In the genomic region with DNA sequence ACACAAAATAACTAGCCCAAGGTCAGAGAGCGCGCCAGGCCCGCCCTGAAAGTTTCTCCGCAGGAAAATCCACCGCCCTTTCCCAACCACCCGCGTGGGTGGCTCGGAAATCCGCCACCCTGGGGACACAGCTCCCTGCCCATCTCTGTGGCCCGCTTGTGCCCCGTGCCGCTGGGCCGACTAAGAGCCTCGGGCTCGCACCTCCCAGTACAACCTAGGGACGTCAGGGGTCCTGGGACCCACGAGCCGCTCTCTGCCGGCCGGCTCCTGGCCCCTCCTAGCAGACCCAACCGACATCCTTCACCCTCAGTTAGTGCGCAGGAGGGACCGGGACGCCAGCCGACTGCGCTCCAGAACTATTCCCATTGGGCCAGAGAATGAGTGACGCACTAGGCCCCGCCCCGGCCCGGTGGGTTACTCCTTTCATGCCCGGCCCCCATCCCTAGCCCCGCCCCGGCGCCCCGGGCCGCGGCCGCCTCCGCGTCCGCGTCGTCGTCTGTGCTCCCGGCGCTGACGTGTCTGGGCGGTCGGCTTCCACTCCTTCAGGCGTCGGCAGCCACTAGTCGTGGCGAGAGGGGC, we compare ENCODE assay signal across 1 cellular context.
A peak's percentile ranks its signal among the peaks of the same experiment; 100 is the strongest.
TF ChIP-seq lines count a peak whose summit lies in the region.

No MANE protein-coding gene starts in this region.

TF ChIP-seq in K562, 482 proteins besides CTCF, POLR2A, EP300 and RAD21 (continued from another document and continues in another):
- TF ChIP-seq, protein P1, sequence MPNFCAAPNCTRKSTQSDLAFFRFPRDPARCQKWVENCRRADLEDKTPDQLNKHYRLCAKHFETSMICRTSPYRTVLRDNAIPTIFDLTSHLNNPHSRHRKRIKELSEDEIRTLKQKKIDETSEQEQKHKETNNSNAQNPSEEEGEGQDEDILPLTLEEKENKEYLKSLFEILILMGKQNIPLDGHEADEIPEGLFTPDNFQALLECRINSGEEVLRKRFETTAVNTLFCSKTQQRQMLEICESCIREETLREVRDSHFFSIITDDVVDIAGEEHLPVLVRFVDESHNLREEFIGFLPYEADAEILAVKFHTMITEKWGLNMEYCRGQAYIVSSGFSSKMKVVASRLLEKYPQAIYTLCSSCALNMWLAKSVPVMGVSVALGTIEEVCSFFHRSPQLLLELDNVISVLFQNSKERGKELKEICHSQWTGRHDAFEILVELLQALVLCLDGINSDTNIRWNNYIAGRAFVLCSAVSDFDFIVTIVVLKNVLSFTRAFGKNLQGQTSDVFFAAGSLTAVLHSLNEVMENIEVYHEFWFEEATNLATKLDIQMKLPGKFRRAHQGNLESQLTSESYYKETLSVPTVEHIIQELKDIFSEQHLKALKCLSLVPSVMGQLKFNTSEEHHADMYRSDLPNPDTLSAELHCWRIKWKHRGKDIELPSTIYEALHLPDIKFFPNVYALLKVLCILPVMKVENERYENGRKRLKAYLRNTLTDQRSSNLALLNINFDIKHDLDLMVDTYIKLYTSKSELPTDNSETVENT (CRISPR knock-in tag; IDR thresholded peaks at IDR 0.05): peak; percentile 64; the same call in 1 of the 2 replicates
- TF ChIP-seq ZC3H11A (IDR thresholded peaks at IDR 0.05; ENCODE audit: low read depth, low read length) (no peak), TAF7 (tag; IDR thresholded peaks at IDR 0.05) (peak; percentile 55; the same call in 1 of the 2 replicates), SUPT5H (IDR thresholded peaks at IDR 0.05) (no peak; the same call in none of the 2 replicates), ZNF217 (CRISPR knock-in tag; IDR thresholded peaks at IDR 0.05) (no peak), ZNF174 (CRISPR knock-in tag; IDR thresholded peaks at IDR 0.05) (no peak), KLF6 (CRISPR knock-in tag; IDR thresholded peaks at IDR 0.05; ENCODE audit: borderline replicate concordance) (no peak), CBFA2T2 (conservative IDR thresholded peaks at IDR 0.05) (no peak), KAT8 (IDR thresholded peaks at IDR 0.05; ENCODE audit: low read depth) (no peak), TARDBP (IDR thresholded peaks at IDR 0.05) (no peak), ZNF583 (CRISPR knock-in tag; IDR thresholded peaks at IDR 0.05) (0 out of 2 replicates have a peak, but pooled peaks have one; percentile 20), U2AF1 (optimal IDR thresholded peaks at IDR 0.05; ENCODE audit: low read depth, low read length) (no peak), TOE1 (IDR thresholded peaks at IDR 0.05; ENCODE audit: borderline replicate concordance) (0 out of 2 replicates have a peak, but pooled peaks have one; percentile 18), TOE1 (CRISPR knock-in tag; IDR thresholded peaks at IDR 0.05; ENCODE audit: borderline replicate concordance, low read depth) (no peak), HDGF (IDR thresholded peaks at IDR 0.05) (no peak), ZNF12 (CRISPR knock-in tag; IDR thresholded peaks at IDR 0.05) (peak; percentile 47; the same call in 1 of the 2 replicates), MXI1 (IDR thresholded peaks at IDR 0.05; ENCODE audit: low read depth, low read length) (0 out of 2 replicates have a peak, but pooled peaks have one; percentile 3), ATF1 (CRISPR knock-in tag; IDR thresholded peaks at IDR 0.05) (no peak), ATF1 (tag; IDR thresholded peaks at IDR 0.05) (peak; percentile 92), CEBPB (tag; IDR thresholded peaks at IDR 0.05) (no peak), CBX2 (IDR thresholded peaks at IDR 0.05; ENCODE audit: insufficient read depth, low read length, poor library complexity, severe bottlenecking) (no peak), ADNP (tag; IDR thresholded peaks at IDR 0.05) (no peak), CCNT2 (IDR thresholded peaks at IDR 0.05; ENCODE audit: borderline replicate concordance, extremely low read depth, insufficient read length, low read depth, low read length) (peak; percentile 88), SREBF1 (IDR thresholded peaks at IDR 0.05; ENCODE audit: borderline replicate concordance, low read depth, low read length) (no peak), SMAD1 (IDR thresholded peaks at IDR 0.05; ENCODE audit: low read depth, low read length, partially characterized antibody) (peak; percentile 12), SMAD2 (IDR thresholded peaks at IDR 0.05; ENCODE audit: low read depth, low read length) (no peak), ESRRA (IDR thresholded peaks at IDR 0.05; ENCODE audit: borderline replicate concordance, low read depth) (0 out of 2 replicates have a peak, but pooled peaks have one; percentile 78), ELF1 (tag; IDR thresholded peaks at IDR 0.05) (no peak), HMGN3 (IDR thresholded peaks at IDR 0.05; ENCODE audit: borderline replicate concordance, extremely low read depth, insufficient read length, low read depth, low read length) (peak; percentile 97), ETS2 (tag; IDR thresholded peaks at IDR 0.05; ENCODE audit: borderline replicate concordance, poor library complexity, severe bottlenecking) (no peak), ETV1 (tag; conservative IDR thresholded peaks at IDR 0.05; ENCODE audit: low read depth) (no peak), SRSF3 (IDR thresholded peaks at IDR 0.05; ENCODE audit: insufficient read depth, low read length) (no peak), JUND (IDR thresholded peaks at IDR 0.05; ENCODE audit: borderline replicate concordance, low read depth, low read length) (peak; percentile 42; the same call in 1 of the 2 replicates), JUND (tag; IDR thresholded peaks at IDR 0.05; ENCODE audit: borderline replicate concordance, low read depth, low read length) (no peak; the same call in 2 of the 3 replicates)
- TF ChIP-seq, protein P2, sequence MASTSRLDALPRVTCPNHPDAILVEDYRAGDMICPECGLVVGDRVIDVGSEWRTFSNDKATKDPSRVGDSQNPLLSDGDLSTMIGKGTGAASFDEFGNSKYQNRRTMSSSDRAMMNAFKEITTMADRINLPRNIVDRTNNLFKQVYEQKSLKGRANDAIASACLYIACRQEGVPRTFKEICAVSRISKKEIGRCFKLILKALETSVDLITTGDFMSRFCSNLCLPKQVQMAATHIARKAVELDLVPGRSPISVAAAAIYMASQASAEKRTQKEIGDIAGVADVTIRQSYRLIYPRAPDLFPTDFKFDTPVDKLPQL (IDR thresholded peaks at IDR 0.05; ENCODE audit: extremely low read depth, insufficient read length): no peak
- TF ChIP-seq, protein P3, sequence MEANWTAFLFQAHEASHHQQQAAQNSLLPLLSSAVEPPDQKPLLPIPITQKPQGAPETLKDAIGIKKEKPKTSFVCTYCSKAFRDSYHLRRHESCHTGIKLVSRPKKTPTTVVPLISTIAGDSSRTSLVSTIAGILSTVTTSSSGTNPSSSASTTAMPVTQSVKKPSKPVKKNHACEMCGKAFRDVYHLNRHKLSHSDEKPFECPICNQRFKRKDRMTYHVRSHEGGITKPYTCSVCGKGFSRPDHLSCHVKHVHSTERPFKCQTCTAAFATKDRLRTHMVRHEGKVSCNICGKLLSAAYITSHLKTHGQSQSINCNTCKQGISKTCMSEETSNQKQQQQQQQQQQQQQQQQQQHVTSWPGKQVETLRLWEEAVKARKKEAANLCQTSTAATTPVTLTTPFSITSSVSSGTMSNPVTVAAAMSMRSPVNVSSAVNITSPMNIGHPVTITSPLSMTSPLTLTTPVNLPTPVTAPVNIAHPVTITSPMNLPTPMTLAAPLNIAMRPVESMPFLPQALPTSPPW (CRISPR knock-in tag; IDR thresholded peaks at IDR 0.05): no peak
- TF ChIP-seq, protein P4, sequence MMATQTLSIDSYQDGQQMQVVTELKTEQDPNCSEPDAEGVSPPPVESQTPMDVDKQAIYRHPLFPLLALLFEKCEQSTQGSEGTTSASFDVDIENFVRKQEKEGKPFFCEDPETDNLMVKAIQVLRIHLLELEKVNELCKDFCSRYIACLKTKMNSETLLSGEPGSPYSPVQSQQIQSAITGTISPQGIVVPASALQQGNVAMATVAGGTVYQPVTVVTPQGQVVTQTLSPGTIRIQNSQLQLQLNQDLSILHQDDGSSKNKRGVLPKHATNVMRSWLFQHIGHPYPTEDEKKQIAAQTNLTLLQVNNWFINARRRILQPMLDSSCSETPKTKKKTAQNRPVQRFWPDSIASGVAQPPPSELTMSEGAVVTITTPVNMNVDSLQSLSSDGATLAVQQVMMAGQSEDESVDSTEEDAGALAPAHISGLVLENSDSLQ (IDR thresholded peaks at IDR 0.05): peak; percentile 97
- TF ChIP-seq, protein P5, sequence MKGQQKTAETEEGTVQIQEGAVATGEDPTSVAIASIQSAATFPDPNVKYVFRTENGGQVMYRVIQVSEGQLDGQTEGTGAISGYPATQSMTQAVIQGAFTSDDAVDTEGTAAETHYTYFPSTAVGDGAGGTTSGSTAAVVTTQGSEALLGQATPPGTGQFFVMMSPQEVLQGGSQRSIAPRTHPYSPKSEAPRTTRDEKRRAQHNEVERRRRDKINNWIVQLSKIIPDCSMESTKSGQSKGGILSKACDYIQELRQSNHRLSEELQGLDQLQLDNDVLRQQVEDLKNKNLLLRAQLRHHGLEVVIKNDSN (CRISPR knock-in tag; IDR thresholded peaks at IDR 0.05): no peak
- TF ChIP-seq, protein P6, sequence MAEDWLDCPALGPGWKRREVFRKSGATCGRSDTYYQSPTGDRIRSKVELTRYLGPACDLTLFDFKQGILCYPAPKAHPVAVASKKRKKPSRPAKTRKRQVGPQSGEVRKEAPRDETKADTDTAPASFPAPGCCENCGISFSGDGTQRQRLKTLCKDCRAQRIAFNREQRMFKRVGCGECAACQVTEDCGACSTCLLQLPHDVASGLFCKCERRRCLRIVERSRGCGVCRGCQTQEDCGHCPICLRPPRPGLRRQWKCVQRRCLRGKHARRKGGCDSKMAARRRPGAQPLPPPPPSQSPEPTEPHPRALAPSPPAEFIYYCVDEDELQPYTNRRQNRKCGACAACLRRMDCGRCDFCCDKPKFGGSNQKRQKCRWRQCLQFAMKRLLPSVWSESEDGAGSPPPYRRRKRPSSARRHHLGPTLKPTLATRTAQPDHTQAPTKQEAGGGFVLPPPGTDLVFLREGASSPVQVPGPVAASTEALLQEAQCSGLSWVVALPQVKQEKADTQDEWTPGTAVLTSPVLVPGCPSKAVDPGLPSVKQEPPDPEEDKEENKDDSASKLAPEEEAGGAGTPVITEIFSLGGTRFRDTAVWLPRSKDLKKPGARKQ (CRISPR knock-in tag; IDR thresholded peaks at IDR 0.05): no peak
- TF ChIP-seq, protein P7, sequence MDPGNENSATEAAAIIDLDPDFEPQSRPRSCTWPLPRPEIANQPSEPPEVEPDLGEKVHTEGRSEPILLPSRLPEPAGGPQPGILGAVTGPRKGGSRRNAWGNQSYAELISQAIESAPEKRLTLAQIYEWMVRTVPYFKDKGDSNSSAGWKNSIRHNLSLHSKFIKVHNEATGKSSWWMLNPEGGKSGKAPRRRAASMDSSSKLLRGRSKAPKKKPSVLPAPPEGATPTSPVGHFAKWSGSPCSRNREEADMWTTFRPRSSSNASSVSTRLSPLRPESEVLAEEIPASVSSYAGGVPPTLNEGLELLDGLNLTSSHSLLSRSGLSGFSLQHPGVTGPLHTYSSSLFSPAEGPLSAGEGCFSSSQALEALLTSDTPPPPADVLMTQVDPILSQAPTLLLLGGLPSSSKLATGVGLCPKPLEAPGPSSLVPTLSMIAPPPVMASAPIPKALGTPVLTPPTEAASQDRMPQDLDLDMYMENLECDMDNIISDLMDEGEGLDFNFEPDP (CRISPR knock-in tag; IDR thresholded peaks at IDR 0.05): no peak
